2 cellular contexts compared by ENCODE assay signal in genomic region chr19:54408627-54409026, GRCh38.
TF ChIP-seq lines count a peak whose summit lies in the region.

No MANE protein-coding gene starts in this region.

TF ChIP-seq in HepG2, 621 proteins besides CTCF, POLR2A, EP300 and RAD21:
- TF ChIP-seq HNRNPK (IDR thresholded peaks at IDR 0.05; ENCODE audit: low read depth, low read length, poor library complexity, severe bottlenecking), result peak; percentile 96
- TF ChIP-seq, protein P1, sequence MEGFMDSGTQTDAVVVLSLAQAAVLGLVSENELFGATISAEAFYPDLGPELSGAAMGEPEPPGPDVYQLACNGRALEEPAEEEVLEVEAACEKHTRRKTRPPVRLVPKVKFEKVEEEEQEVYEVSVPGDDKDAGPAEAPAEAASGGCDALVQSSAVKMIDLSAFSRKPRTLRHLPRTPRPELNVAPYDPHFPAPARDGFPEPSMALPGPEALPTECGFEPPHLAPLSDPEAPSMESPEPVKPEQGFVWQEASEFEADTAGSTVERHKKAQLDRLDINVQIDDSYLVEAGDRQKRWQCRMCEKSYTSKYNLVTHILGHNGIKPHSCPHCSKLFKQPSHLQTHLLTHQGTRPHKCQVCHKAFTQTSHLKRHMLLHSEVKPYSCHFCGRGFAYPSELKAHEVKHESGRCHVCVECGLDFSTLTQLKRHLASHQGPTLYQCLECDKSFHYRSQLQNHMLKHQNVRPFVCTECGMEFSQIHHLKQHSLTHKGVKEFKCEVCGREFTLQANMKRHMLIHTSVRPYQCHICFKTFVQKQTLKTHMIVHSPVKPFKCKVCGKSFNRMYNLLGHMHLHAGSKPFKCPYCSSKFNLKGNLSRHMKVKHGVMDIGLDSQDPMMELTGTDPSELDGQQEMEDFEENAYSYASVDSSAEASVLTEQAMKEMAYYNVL (CRISPR knock-in tag; IDR thresholded peaks at IDR 0.05; ENCODE audit: borderline replicate concordance), result no peak
- TF ChIP-seq PCBP1 (IDR thresholded peaks at IDR 0.05; ENCODE audit: borderline replicate concordance, low read depth, low read length), result 0 out of 2 replicates have a peak, but pooled peaks have one; percentile 57

TF ChIP-seq in neural cell, 6 proteins besides CTCF, POLR2A, EP300 and RAD21:
- TF ChIP-seq, protein P2, sequence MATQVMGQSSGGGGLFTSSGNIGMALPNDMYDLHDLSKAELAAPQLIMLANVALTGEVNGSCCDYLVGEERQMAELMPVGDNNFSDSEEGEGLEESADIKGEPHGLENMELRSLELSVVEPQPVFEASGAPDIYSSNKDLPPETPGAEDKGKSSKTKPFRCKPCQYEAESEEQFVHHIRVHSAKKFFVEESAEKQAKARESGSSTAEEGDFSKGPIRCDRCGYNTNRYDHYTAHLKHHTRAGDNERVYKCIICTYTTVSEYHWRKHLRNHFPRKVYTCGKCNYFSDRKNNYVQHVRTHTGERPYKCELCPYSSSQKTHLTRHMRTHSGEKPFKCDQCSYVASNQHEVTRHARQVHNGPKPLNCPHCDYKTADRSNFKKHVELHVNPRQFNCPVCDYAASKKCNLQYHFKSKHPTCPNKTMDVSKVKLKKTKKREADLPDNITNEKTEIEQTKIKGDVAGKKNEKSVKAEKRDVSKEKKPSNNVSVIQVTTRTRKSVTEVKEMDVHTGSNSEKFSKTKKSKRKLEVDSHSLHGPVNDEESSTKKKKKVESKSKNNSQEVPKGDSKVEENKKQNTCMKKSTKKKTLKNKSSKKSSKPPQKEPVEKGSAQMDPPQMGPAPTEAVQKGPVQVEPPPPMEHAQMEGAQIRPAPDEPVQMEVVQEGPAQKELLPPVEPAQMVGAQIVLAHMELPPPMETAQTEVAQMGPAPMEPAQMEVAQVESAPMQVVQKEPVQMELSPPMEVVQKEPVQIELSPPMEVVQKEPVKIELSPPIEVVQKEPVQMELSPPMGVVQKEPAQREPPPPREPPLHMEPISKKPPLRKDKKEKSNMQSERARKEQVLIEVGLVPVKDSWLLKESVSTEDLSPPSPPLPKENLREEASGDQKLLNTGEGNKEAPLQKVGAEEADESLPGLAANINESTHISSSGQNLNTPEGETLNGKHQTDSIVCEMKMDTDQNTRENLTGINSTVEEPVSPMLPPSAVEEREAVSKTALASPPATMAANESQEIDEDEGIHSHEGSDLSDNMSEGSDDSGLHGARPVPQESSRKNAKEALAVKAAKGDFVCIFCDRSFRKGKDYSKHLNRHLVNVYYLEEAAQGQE (IDR thresholded peaks at IDR 0.05; ENCODE audit: borderline replicate concordance), result no peak
- no peak for TF ChIP-seq SMC3 (conservative IDR thresholded peaks at IDR 0.05; ENCODE audit: poor library complexity)
- peak; percentile 47 for TF ChIP-seq POLR2AphosphoS5 (IDR thresholded peaks at IDR 0.05)
- TF ChIP-seq MXI1 (conservative IDR thresholded peaks at IDR 0.05; ENCODE audit: poor library complexity, severe bottlenecking), result no peak
